In the genomic region with DNA sequence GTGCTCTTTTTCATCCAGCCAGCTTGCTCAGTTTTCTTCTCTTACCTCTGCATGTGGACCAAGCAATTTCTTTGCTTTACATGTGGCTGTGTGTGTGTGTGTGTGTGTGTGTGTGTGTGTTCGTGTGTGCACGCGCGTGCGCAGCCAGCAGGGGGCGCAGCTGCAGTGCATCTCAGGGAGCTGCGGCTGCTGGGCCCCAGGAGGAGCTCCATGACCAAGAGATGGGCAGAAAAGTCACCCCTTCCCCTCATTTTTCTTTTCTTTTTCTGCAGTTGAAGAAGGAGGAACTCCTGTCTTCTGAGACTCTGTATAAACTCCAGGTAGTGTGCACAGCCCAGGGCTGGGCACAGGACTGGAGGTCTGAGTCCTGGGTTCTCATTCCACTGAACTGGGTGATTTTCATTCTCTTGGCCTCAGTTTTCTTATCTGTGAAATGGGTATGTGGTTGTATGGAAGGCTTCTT, we compare ENCODE assay signal across 1 cellular context.
TF ChIP-seq lines count a peak whose summit lies in the region.

No MANE protein-coding gene starts in this region.

TF ChIP-seq in HCT116, 20 proteins besides CTCF, POLR2A, EP300 and RAD21 (continued from another document):
- TF ChIP-seq, protein P1, sequence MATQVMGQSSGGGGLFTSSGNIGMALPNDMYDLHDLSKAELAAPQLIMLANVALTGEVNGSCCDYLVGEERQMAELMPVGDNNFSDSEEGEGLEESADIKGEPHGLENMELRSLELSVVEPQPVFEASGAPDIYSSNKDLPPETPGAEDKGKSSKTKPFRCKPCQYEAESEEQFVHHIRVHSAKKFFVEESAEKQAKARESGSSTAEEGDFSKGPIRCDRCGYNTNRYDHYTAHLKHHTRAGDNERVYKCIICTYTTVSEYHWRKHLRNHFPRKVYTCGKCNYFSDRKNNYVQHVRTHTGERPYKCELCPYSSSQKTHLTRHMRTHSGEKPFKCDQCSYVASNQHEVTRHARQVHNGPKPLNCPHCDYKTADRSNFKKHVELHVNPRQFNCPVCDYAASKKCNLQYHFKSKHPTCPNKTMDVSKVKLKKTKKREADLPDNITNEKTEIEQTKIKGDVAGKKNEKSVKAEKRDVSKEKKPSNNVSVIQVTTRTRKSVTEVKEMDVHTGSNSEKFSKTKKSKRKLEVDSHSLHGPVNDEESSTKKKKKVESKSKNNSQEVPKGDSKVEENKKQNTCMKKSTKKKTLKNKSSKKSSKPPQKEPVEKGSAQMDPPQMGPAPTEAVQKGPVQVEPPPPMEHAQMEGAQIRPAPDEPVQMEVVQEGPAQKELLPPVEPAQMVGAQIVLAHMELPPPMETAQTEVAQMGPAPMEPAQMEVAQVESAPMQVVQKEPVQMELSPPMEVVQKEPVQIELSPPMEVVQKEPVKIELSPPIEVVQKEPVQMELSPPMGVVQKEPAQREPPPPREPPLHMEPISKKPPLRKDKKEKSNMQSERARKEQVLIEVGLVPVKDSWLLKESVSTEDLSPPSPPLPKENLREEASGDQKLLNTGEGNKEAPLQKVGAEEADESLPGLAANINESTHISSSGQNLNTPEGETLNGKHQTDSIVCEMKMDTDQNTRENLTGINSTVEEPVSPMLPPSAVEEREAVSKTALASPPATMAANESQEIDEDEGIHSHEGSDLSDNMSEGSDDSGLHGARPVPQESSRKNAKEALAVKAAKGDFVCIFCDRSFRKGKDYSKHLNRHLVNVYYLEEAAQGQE (IDR thresholded peaks at IDR 0.05; ENCODE audit: low read depth): no peak
- TF ChIP-seq, protein P2, sequence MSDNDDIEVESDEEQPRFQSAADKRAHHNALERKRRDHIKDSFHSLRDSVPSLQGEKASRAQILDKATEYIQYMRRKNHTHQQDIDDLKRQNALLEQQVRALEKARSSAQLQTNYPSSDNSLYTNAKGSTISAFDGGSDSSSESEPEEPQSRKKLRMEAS (IDR thresholded peaks at IDR 0.05): peak; percentile 62
- TF ChIP-seq YY1 (IDR thresholded peaks at IDR 0.05; ENCODE audit: extremely low read depth, insufficient replicate concordance, low read depth, low read length) (peak; percentile 60), ELF1 (IDR thresholded peaks at IDR 0.05; ENCODE audit: borderline replicate concordance, low read depth) (no peak)
